Comparison of ENCODE assay signal across 20 cellular contexts in the genomic region with DNA sequence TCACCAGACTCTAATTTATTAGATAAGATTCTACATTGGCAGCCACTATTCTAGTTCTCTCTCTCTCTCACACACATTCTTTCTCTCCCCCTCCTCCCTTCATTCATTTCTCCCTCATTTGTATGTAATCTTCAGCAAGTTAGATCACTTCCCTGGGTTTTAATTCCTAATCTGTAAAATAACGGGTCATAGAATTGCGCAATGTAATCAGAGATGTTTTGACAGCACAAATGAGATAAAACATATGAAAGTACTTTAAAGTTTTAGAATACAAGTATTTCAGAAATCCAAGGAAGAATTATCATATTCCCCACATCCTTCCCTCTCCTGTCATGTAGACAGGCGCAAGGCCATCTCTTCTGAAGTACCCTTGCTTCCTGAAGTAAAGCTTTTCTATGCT. TPM values are rescaled to one million over a fixed set of nuclear protein-coding genes. Genes with fewer than 3 reads are reported as not detected.
"Had no signal": no experiment of that assay in that cellular context is flagged by ENCODE, and none has a peak within 500 bp of the region (broad histone marks: within the 10 kb centered on the region; RNA-seq: fewer than 3 reads in every experiment).

No MANE protein-coding gene starts in this region.

- H3K27ac ChIP-seq: esophagus squamous epithelium, gastrocnemius medialis, heart right ventricle, sigmoid colon, skin epidermis, suprapubic skin, thyroid gland, upper lobe of right lung, vagina had no signal

- H3K9me3 ChIP-seq: gastrocnemius medialis, mucosa of descending colon, sigmoid colon, suprapubic skin, thyroid gland, upper lobe of right lung, vagina had no signal

- H3K4me3 ChIP-seq: esophagus squamous epithelium, gastrocnemius medialis, heart right ventricle, mucosa of descending colon, sigmoid colon, skin epidermis, suprapubic skin, thyroid gland, upper lobe of right lung, vagina had no signal

- DNase-seq: dermis blood vessel endothelial cell; esophagus squamous epithelium; gastrocnemius medialis; heart right ventricle; hypothalamus; islet precursor cell; mammary epithelial cell; mucosa of descending colon; naive thymus-derived CD8-positive, alpha-beta T cell; posterior cingulate gyrus; sigmoid colon; stimulated activated naive CD4-positive, alpha-beta T cell; thyroid gland; upper lobe of right lung had no signal

- H3K27ac Mint-ChIP-seq: naive thymus-derived CD8-positive, alpha-beta T cell had no signal

- H3K4me3 Mint-ChIP-seq: naive thymus-derived CD8-positive, alpha-beta T cell; neural crest cell had no signal

- H3K36me3 ChIP-seq: esophagus squamous epithelium, gastrocnemius medialis, heart right ventricle, sigmoid colon, suprapubic skin, thyroid gland, upper lobe of right lung, vagina had no signal

- H3K4me1 ChIP-seq: esophagus squamous epithelium, gastrocnemius medialis, heart right ventricle, sigmoid colon, suprapubic skin, thyroid gland, upper lobe of right lung, vagina had no signal

- H3K27me3 ChIP-seq: esophagus squamous epithelium, gastrocnemius medialis, heart right ventricle, sigmoid colon, suprapubic skin, thyroid gland, upper lobe of right lung, vagina had no signal

- H3K4me1 Mint-ChIP-seq: naive thymus-derived CD8-positive, alpha-beta T cell; neural crest cell had no signal

RNA-seq across cellular contexts. Expression of gene STYK1, which starts 21.7 kb away (rescaled TPM):
- total RNA-seq: left lobe of liver, mesenteric fat pad, neural crest cell had no signal
